In genomic region chr21:46416551-46416950, GRCh38 we compare ENCODE assay signal across 21 cellular contexts.
"Had no signal": no experiment of that assay in that cellular context is flagged by ENCODE, and none has a peak within 500 bp of the region (broad histone marks: within the 10 kb centered on the region; RNA-seq: fewer than 3 reads in every experiment).

No MANE protein-coding gene starts in this region.

- H3K4me1 Mint-ChIP-seq: activated CD4-positive, alpha-beta T cell treated with anti-CD3 and anti-CD28 coated beads for 36 hours; naive B cell had no signal

- H3K9me3 ChIP-seq: colonic mucosa, gastrocnemius medialis, right lobe of liver, vagina had no signal

- H3K27me3 Mint-ChIP-seq: activated CD4-positive, alpha-beta T cell treated with anti-CD3 and anti-CD28 coated beads for 36 hours; activated naive CD8-positive, alpha-beta T cell; naive B cell; stimulated activated naive CD8-positive, alpha-beta T cell treated with anti-CD3 and anti-CD28 coated beads, Interleukin-15, Interleukin-2, amounts not matched to agents 100 ng/mL and 50 ng/mL, for 24 hours; type B pancreatic cell had no signal

- H3K27ac Mint-ChIP-seq: activated CD4-positive, alpha-beta T cell treated with anti-CD3 and anti-CD28 coated beads for 36 hours; activated naive CD8-positive, alpha-beta T cell; stimulated activated effector memory CD8-positive, alpha-beta T cell treated with anti-CD3 and anti-CD28 coated beads, Interleukin-12 subunit alpha, Interleukin-12 subunit beta, amount 100 ng/mL, for 72 hours; stimulated activated naive CD8-positive, alpha-beta T cell treated with anti-CD3 and anti-CD28 coated beads, Interleukin-15, Interleukin-2, amounts not matched to agents 100 ng/mL and 50 ng/mL, for 24 hours; type B pancreatic cell had no signal

- ATAC-seq: activated CD4-positive, alpha-beta T cell treated with anti-CD3 and anti-CD28 coated beads for 36 hours; gastrocnemius medialis; stimulated activated effector memory CD8-positive, alpha-beta T cell treated with anti-CD3 and anti-CD28 coated beads, Interleukin-12 subunit alpha, Interleukin-12 subunit beta, amount 100 ng/mL, for 72 hours had no signal

- H3K4me3 Mint-ChIP-seq: activated CD4-positive, alpha-beta T cell treated with anti-CD3 and anti-CD28 coated beads for 36 hours; activated naive CD8-positive, alpha-beta T cell; naive B cell; stimulated activated effector memory CD8-positive, alpha-beta T cell treated with anti-CD3 and anti-CD28 coated beads, Interleukin-12 subunit alpha, Interleukin-12 subunit beta, amount 100 ng/mL, for 72 hours; stimulated activated naive CD8-positive, alpha-beta T cell treated with anti-CD3 and anti-CD28 coated beads, Interleukin-15, Interleukin-2, amounts not matched to agents 100 ng/mL and 50 ng/mL, for 24 hours; type B pancreatic cell had no signal

- DNase-seq: activated CD4-positive, alpha-beta T cell treated with anti-CD3 and anti-CD28 coated beads for 36 hours; activated CD4-positive, CD25-positive, alpha-beta regulatory T cell; activated effector memory CD4-positive, alpha-beta T cell treated with Interleukin-2 at 50 U/mL for 16 hours; activated naive CD4-positive, alpha-beta T cell treated with Interleukin-2 at 50 U/mL for 16 hours; activated T-cell treated with anti-CD3 and anti-CD28 coated beads for 4 hours; anterior cingulate cortex; colonic mucosa; effector CD8-positive, alpha-beta T cell; gastrocnemius medialis; glutamatergic neuron; mammary epithelial cell; naive B cell; nucleus accumbens; right lobe of liver; stimulated activated CD4-positive, alpha-beta T cell treated with anti-CD3 and anti-CD28 coated beads, Interleukin-2, amount 100 ng/mL, for 48 hours; T-helper 1 cell had no signal
